Comparison of ENCODE assay signal across 1 cellular context in genomic region chr15:64690578-64691296, GRCh38.
TF ChIP-seq lines count a peak whose summit lies in the region.

No MANE protein-coding gene starts in this region.

TF ChIP-seq in liver, 16 proteins besides CTCF, POLR2A, EP300 and RAD21 (continued from another document):
- TF ChIP-seq REST (IDR thresholded peaks at IDR 0.05), result no peak
